9 cellular contexts compared by ENCODE assay signal in genomic region chr19:49554701-49555181, GRCh38. TPM values are rescaled to one million over a fixed set of nuclear protein-coding genes. Genes with fewer than 3 reads are reported as not detected.
DNase-seq lines count a peak whose midpoint lies in the region; ATAC-seq and TF ChIP-seq lines count a peak whose summit lies in the region.
"Had no signal": no experiment of that assay in that cellular context is flagged by ENCODE, and none has a peak within 500 bp of the region (broad histone marks: within the 10 kb centered on the region; RNA-seq: fewer than 3 reads in every experiment).

No MANE protein-coding gene starts in this region.

- POLR2A ChIA-PET in CD4-positive, alpha-beta T cell (lab: Charles Lee): interaction anchor here (0.6 to 8.6 kb wide), 7 partner anchors 10 to 299 kb away, joined by 3 to 150 read pairs (median 4); partner anchors contain the start of gene RRAS

- peak overlapping the region; percentile 49 for H3K27ac ChIP-seq in CD4-positive, alpha-beta T cell (ENCODE audit: low read depth, low read length)
- no peak overlapping the region for H3K27ac ChIP-seq in osteoblast (ENCODE audit: low read depth, low read length)

- no peak overlapping the region for H3K4me3 ChIP-seq in osteoblast (ENCODE audit: insufficient read depth, low read length)

- H3K36me3 ChIP-seq in osteoblast (ENCODE audit: insufficient read depth, low read length): peaks cover 56% of the 10 kb centered on the region

- peak overlapping the region; percentile 96 for H3K27ac Mint-ChIP-seq in CD4-positive, alpha-beta T cell
- H3K27ac Mint-ChIP-seq in endothelial cell (ENCODE audit: unreplicated experiment): peak overlapping the region; percentile 42

- H3K4me1 ChIP-seq in osteoblast (ENCODE audit: insufficient read depth, low read length): peaks cover 9% of the 10 kb centered on the region

- H3K36me3 Mint-ChIP-seq in CD4-positive, alpha-beta T cell (ENCODE audit: low read depth): peaks cover 61% of the 10 kb centered on the region
- H3K36me3 Mint-ChIP-seq in endothelial cell (ENCODE audit: low read depth, unreplicated experiment): peaks cover 25% of the 10 kb centered on the region

- H4K20me1 ChIP-seq in osteoblast (ENCODE audit: insufficient read depth, low read length): peaks cover 18% of the 10 kb centered on the region

- no peaks in the 10 kb centered on the region for H3K9me3 Mint-ChIP-seq in CD4-positive, alpha-beta T cell
- no peaks in the 10 kb centered on the region for H3K9me3 Mint-ChIP-seq in endothelial cell (ENCODE audit: unreplicated experiment)

- H3K4me2 ChIP-seq in osteoblast (ENCODE audit: insufficient read depth, low read length): no peak overlapping the region

- H3K4me3 Mint-ChIP-seq in CD4-positive, alpha-beta T cell: peak overlapping the region; percentile 62
- peak overlapping the region; percentile 86 for H3K4me3 Mint-ChIP-seq in endothelial cell (ENCODE audit: unreplicated experiment)

- H2AFZ ChIP-seq in osteoblast (ENCODE audit: low read length): no peak overlapping the region

- TF ChIP-seq CTCF in CD4-positive, alpha-beta T cell (IDR thresholded peaks at IDR 0.05): no peak
- TF ChIP-seq CTCF in endothelial cell (IDR thresholded peaks at IDR 0.05; ENCODE audit: unreplicated experiment): no peak
- TF ChIP-seq CTCF in osteoblast (IDR thresholded peaks at IDR 0.05; ENCODE audit: extremely low read depth, low read depth, low read length): no peak

- no peaks in the 10 kb centered on the region for H3K27me3 Mint-ChIP-seq in CD4-positive, alpha-beta T cell
- H3K27me3 Mint-ChIP-seq in endothelial cell (ENCODE audit: unreplicated experiment): peaks cover 6% of the 10 kb centered on the region

- intact Hi-C loops in CD4-positive, alpha-beta T cell (cut with DNase I, micrococcal nuclease): no loop called here

- peaks cover 69% of the 10 kb centered on the region for H3K4me1 Mint-ChIP-seq in CD4-positive, alpha-beta T cell (ENCODE audit: low read depth)
- peaks cover 16% of the 10 kb centered on the region for H3K4me1 Mint-ChIP-seq in endothelial cell (ENCODE audit: unreplicated experiment)

- H3K79me2 ChIP-seq in osteoblast (ENCODE audit: insufficient read depth, low read length): no peaks in the 10 kb centered on the region

- no peak for ATAC-seq in CD4-positive, alpha-beta T cell (ENCODE audit: poor library complexity)
- no peak for ATAC-seq in HG03097 (IDR thresholded peaks at IDR 0.05; ENCODE audit: low FRiP score, unreplicated experiment)
- ATAC-seq in HG03280 (IDR thresholded peaks at IDR 0.05; ENCODE audit: unreplicated experiment): no peak

- in situ Hi-C loops in G401 (cut with HindIII; ENCODE audit: low sequenced_read_pairs): no loop called here

- CTCF ChIA-PET in CD4-positive, alpha-beta T cell (lab: Charles Lee): interaction anchor here (1.4 to 10.6 kb wide), 2 partner anchors 16 to 82 kb away, joined by 3 to 134 read pairs; no protein-coding TSS in a partner anchor

- DNase-seq in CD4-positive, alpha-beta T cell: peak in 4 of 10 experiments; percentile 43 to 51 (median 48)
- DNase-seq in activated CD4-positive, alpha-beta T cell treated with anti-CD3 and anti-CD28 coated beads, Interleukin-2, amount 50 U/mL, for 1 hour: peak; percentile 20
- DNase-seq in endothelial cell (ENCODE audit: low spot score): no peak
- DNase-seq in osteoblast (ENCODE audit: insufficient read length, low spot score, missing footprints): peak; percentile 65
- no peak for DNase-seq in GF-D8 (lab: John Stamatoyannopoulos, UW)
- DNase-seq in G401 (ENCODE audit: low spot score): no peak
- DNase-seq: NCI-H446 treated with DMSO at 0.1 percent for 48 hours had no signal

- no peaks in the 10 kb centered on the region for H3K27me3 ChIP-seq in CD4-positive, alpha-beta T cell (ENCODE audit: control insufficient read depth, insufficient read depth, low read length)
- no peaks in the 10 kb centered on the region for H3K27me3 ChIP-seq in osteoblast (ENCODE audit: insufficient read depth, low read length)

- H3K9me3 ChIP-seq in CD4-positive, alpha-beta T cell (ENCODE audit: control insufficient read depth, low read length): no peaks in the 10 kb centered on the region
- H3K9me3 ChIP-seq in osteoblast (ENCODE audit: low read depth, low read length): no peaks in the 10 kb centered on the region

RNA-seq across cellular contexts. Expression of gene NOSIP, which starts 25.6 kb away (rescaled TPM):
- 100 to 1,000 TPM; 202 to 203 TPM for total RNA-seq in CD4-positive, alpha-beta T cell
- 76.3 TPM for total RNA-seq in endothelial cell (ENCODE audit: unreplicated experiment)
- total RNA-seq in osteoblast: 57.5 and 68.0 TPM in 2 replicates
- total RNA-seq in G401 (2014; rRNA removed; shearing (Covaris generic)): 69.6 and 97.3 TPM in 2 replicates

RNA-seq across cellular contexts. Expression of gene PRRG2, which starts 26.4 kb away (rescaled TPM):
- total RNA-seq in CD4-positive, alpha-beta T cell: under 1 TPM; 0.49 to 0.78 TPM
- total RNA-seq in endothelial cell (ENCODE audit: unreplicated experiment) (2.4 TPM), osteoblast (under 0.01 and 0.29 TPM in 2 replicates)
- 1.9 TPM in 1 of 2 replicates, not detected in the other for total RNA-seq in G401 (2014; rRNA removed; shearing (Covaris generic))

RNA-seq across cellular contexts. Expression of gene RCN3, which starts 26.9 kb away (rescaled TPM):
- 1 to 10 TPM; 4.8 to 7.8 TPM for total RNA-seq in CD4-positive, alpha-beta T cell
- total RNA-seq in endothelial cell (ENCODE audit: unreplicated experiment) (19.4 TPM), osteoblast (346 and 377 TPM in 2 replicates)
- 0.74 and 10.8 TPM in 2 replicates for total RNA-seq in G401 (2014; rRNA removed; shearing (Covaris generic))

RNA-seq across cellular contexts. Expression of gene PRR12, which starts 36.2 kb away (rescaled TPM):
- 10 to 100 TPM; 41.7 to 42.2 TPM for total RNA-seq in CD4-positive, alpha-beta T cell
- total RNA-seq in endothelial cell (ENCODE audit: unreplicated experiment) (38.8 TPM), osteoblast (2.2 and 2.9 TPM in 2 replicates)
- 0.49 and 3.0 TPM in 2 replicates for total RNA-seq in G401 (2014; rRNA removed; shearing (Covaris generic))

RNA-seq across cellular contexts. Expression of gene FCGRT, which starts 42.3 kb away (rescaled TPM):
- 10 to 100 TPM; 50.2 to 52.5 TPM for total RNA-seq in CD4-positive, alpha-beta T cell
- total RNA-seq in endothelial cell (ENCODE audit: unreplicated experiment): 127 TPM
- total RNA-seq in osteoblast: 67.5 and 75.6 TPM in 2 replicates
- total RNA-seq in G401 (2014; rRNA removed; shearing (Covaris generic)): 29.8 and 35.9 TPM in 2 replicates

Comparison
In these comparisons a context has a peak if more than half of its experiments do, and no peak if none do; other contexts are left out.
1. DNase-seq: peak in activated CD4-positive, alpha-beta T cell treated with anti-CD3 and anti-CD28 coated beads, Interleukin-2, amount 50 U/mL, for 1 hour (single experiment) and osteoblast (single experiment); none in endothelial cell (single experiment), GF-D8 (single experiment) and G401 (single experiment).
2. RNA of gene RCN3, which starts 26.9 kb away (total RNA-seq): 346 to 377 TPM in osteoblast; 19.4 TPM in endothelial cell (single experiment), 0.74 to 10.8 TPM in G401 and 4.8 to 7.8 TPM in CD4-positive, alpha-beta T cell; every median in the first group is over 10 times any median in the second.